Comparison of ENCODE assay signal across 8 cellular contexts in the genomic region with DNA sequence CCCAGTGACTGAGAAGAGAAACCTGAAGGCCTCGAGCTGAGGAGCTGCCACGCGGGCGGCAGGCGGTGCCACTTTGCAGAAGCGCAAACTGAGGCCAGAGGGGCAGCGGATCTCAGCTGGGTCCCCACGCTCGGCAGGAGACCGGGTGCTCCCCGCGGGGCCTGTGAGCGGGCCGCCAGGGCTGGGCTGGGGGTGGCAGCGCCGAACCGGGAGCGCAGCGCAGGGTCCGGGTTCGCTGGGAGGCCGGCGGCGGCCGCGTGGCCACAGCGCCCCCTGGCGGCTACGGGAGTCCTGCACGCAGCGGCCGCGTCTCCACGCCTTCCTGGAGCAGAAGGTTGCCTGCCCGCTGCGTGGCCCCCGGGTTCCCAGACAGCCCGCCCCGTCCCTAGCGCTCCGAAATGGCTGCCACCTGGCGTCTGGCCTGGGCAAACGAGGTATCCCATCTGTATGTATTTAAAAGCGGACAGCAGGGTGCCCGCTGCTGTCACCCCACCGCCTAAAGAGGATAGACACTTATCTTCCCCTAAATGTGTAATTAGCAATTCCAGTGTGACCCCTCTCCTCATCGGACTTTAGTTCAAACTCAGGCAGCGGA.
DNase-seq lines count a peak whose midpoint lies in the region; ATAC-seq and TF ChIP-seq lines count a peak whose summit lies in the region.

No MANE protein-coding gene starts in this region.

- ATAC-seq in GM18868 (IDR thresholded peaks at IDR 0.05; ENCODE audit: unreplicated experiment) (peak; percentile 62), gastroesophageal sphincter (peak; percentile 59), upper lobe of left lung (ENCODE audit: low FRiP score in 2 of 2) (peak; percentile 31 to 81)

- no peaks in the 10 kb centered on the region for H4K20me1 ChIP-seq in osteoblast (ENCODE audit: insufficient read depth, low read length)

- H3K36me3 ChIP-seq in gastroesophageal sphincter = no peaks in the 10 kb centered on the region
- no peaks in the 10 kb centered on the region for H3K36me3 ChIP-seq in osteoblast (ENCODE audit: insufficient read depth, low read length)
- no peaks in the 10 kb centered on the region for H3K36me3 ChIP-seq in upper lobe of left lung

- TF ChIP-seq POLR2A in gastroesophageal sphincter (IDR thresholded peaks at IDR 0.05) (no peak), upper lobe of left lung (IDR thresholded peaks at IDR 0.05) (no peak)

- no peaks in the 10 kb centered on the region for H3K79me2 ChIP-seq in osteoblast (ENCODE audit: insufficient read depth, low read length)

- CTCF ChIA-PET in AG04450 (lab: Charles Lee) = interaction anchor here (0.5 to 2.1 kb wide), 11 partner anchors 8 to 1153 kb away, joined by 3 to 7 read pairs (median 3); no protein-coding TSS in a partner anchor

- TF ChIP-seq CTCF in AG04450 (IDR thresholded peaks at IDR 0.05; ENCODE audit: low read depth, low read length) = peak; percentile 66
- TF ChIP-seq CTCF in gastroesophageal sphincter (IDR thresholded peaks at IDR 0.05) = peak; percentile 2 to 99 (median 97)
- TF ChIP-seq CTCF in osteoblast (IDR thresholded peaks at IDR 0.05; ENCODE audit: extremely low read depth, low read depth, low read length) = peak; percentile 69
- peak; percentile 95 to 98 (median 97) for TF ChIP-seq CTCF in upper lobe of left lung (IDR thresholded peaks at IDR 0.05)

- 20 to 36% methylated on average over 1 to 8 of the region's 48 CpGs for WGBS in gastroesophageal sphincter (ENCODE audit: low coverage in 1 of 2), 2 donors
- WGBS in upper lobe of left lung, 2 donors = 18 to 39% methylated on average over 12 to 14 of the region's 48 CpGs

- H3K9me3 ChIP-seq in AG04450 (ENCODE audit: control insufficient read depth, insufficient read depth, low read length) = no peaks in the 10 kb centered on the region
- no peaks in the 10 kb centered on the region for H3K9me3 ChIP-seq in gastroesophageal sphincter
- no peaks in the 10 kb centered on the region for H3K9me3 ChIP-seq in osteoblast (ENCODE audit: low read depth, low read length)
- H3K9me3 ChIP-seq in upper lobe of left lung = no peaks in the 10 kb centered on the region

- TF ChIP-seq EP300 in gastroesophageal sphincter (IDR thresholded peaks at IDR 0.05) (no peak), upper lobe of left lung (IDR thresholded peaks at IDR 0.05) (no peak)

- peak overlapping the region; percentile 86 for H2AFZ ChIP-seq in osteoblast (ENCODE audit: low read length)

- POLR2A ChIA-PET in AG04450 (lab: Yijun Ruan, JAX) = no interaction called here

- DNase-seq in AG04450 (ENCODE audit: low read depth, low spot score) (no peak), HT1080 (ENCODE audit: low read depth) (peak; percentile 56), RPMI8226 (peak; percentile 83), activated gamma-delta T cell (lab: John Stamatoyannopoulos, UW) (peak; percentile 23), osteoblast (ENCODE audit: insufficient read length, low spot score, missing footprints) (peak; percentile 97), upper lobe of left lung (peak; percentile 67 to 96)

- H3K4me3 ChIP-seq in AG04450 (ENCODE audit: low read depth, low read length) = peak overlapping the region; percentile 31
- peak overlapping the region in 1 of 2 donors; percentile 46 for H3K4me3 ChIP-seq in gastroesophageal sphincter
- peak overlapping the region; percentile 59 for H3K4me3 ChIP-seq in osteoblast (ENCODE audit: insufficient read depth, low read length)
- H3K4me3 ChIP-seq in upper lobe of left lung = peak overlapping the region in 3 of 4 donors; percentile 23 to 46 (median 41)

- H3K27ac ChIP-seq in AG04450 (ENCODE audit: low read depth, low read length) (peak overlapping the region; percentile 31), gastroesophageal sphincter (peak overlapping the region in 2 of 4 donors; percentile 27 to 69), osteoblast (ENCODE audit: low read depth, low read length) (no peak overlapping the region), upper lobe of left lung (peak overlapping the region; percentile 44 to 77 (median 70))

- H3K4me1 ChIP-seq in gastroesophageal sphincter (peaks cover 0 to 47% (median 9%) of the 10 kb centered on the region in 3 donors), osteoblast (ENCODE audit: insufficient read depth, low read length) (peaks cover 42% of the 10 kb centered on the region), upper lobe of left lung (peaks cover 3 to 30% (median 15%) of the 10 kb centered on the region in 4 donors)

- peak overlapping the region; percentile 65 for H3K4me2 ChIP-seq in osteoblast (ENCODE audit: insufficient read depth, low read length)

- H3K27me3 ChIP-seq in AG04450 (ENCODE audit: control insufficient read depth, insufficient read depth, low read length) (no peaks in the 10 kb centered on the region), gastroesophageal sphincter (no peaks in the 10 kb centered on the region), osteoblast (ENCODE audit: insufficient read depth, low read length) (no peaks in the 10 kb centered on the region), upper lobe of left lung (no peaks in the 10 kb centered on the region)
